Comparison of ENCODE assay signal across 15 cellular contexts in the genomic region with DNA sequence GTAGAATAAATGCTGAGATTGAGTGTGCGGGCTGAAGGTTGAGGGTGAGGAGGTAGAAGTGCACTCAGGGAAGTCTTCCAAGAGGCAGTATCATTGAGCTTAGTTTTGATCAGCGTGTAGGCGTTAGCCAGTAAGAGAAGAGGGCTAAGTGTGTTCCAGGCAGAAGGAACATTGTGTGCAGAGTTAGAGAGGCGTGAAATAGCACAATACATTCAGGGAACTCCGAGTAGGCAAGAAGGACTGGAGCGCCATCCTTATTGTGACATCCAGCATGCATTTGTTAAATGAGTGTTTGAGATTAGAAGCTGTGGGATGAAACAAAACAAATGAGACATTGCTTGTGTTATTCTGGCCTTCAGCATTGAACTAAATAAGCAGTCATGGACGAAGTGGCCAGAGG.
DNase-seq lines count a peak whose midpoint lies in the region; ATAC-seq and TF ChIP-seq lines count a peak whose summit lies in the region.
"Had no signal": no experiment of that assay in that cellular context is flagged by ENCODE, and none has a peak within 500 bp of the region (broad histone marks: within the 10 kb centered on the region; RNA-seq: fewer than 3 reads in every experiment).

No MANE protein-coding gene starts in this region.

- H3K4me1 Mint-ChIP-seq in activated T-cell treated with anti-CD3 and anti-CD28 coated beads, Interleukin-2, amount 50 U/mL, for 72 hours (ENCODE audit: low read depth) = peaks cover 76% of the 10 kb centered on the region
- peaks cover 69% of the 10 kb centered on the region for H3K4me1 Mint-ChIP-seq in activated T-helper 2 cell treated with anti-CD3 and anti-CD28 coated beads, Interferon-gamma antibody, Interleukin-2, Interleukin-4, amounts not matched to agents 10 μg/mL and 5 μg/mL and 100 μg/mL, durations not matched to agents 14 hours and 24 hours and 36 hours (ENCODE audit: low read depth)

- DNase-seq in activated T-cell treated with anti-CD3 and anti-CD28 coated beads, Interleukin-2, amount 50 U/mL, for 72 hours = no peak
- DNase-seq in activated T-cell treated with anti-CD3 and anti-CD28 coated beads for 4 hours (no peak), right atrium auricular region (ENCODE audit: low spot score) (no peak), vagina (ENCODE audit: extremely low spot score in 2 of 2) (no peak)
- DNase-seq in activated T-helper 2 cell treated with anti-CD3 and anti-CD28 coated beads, Interferon-gamma antibody, Interleukin-2, Interleukin-4, amounts not matched to agents 10 μg/mL and 5 μg/mL and 100 μg/mL, durations not matched to agents 14 hours and 24 hours and 36 hours (ENCODE audit: low spot score) = no peak
- DNase-seq: activated CD4-positive, alpha-beta T cell treated with anti-CD3 and anti-CD28 coated beads for 1 hour; CD8-positive, alpha-beta memory T cell; foreskin melanocyte; H7; small intestine had no signal

- no peaks in the 10 kb centered on the region for H3K27me3 ChIP-seq in right atrium auricular region
- no peaks in the 10 kb centered on the region for H3K27me3 ChIP-seq in skeletal muscle tissue (ENCODE audit: control insufficient read depth in 3 of 3, insufficient read depth in 3 of 3, low read length in 3 of 3)
- no peaks in the 10 kb centered on the region for H3K27me3 ChIP-seq in vagina

- H3K4me3 ChIP-seq in right atrium auricular region (no peak overlapping the region), skeletal muscle tissue (ENCODE audit: low read length in 3 of 3) (no peak overlapping the region), vagina (no peak overlapping the region)

- ATAC-seq in activated T-cell treated with anti-CD3 and anti-CD28 coated beads, Interleukin-2, amount 50 U/mL, for 72 hours (replicated peaks in 1 of 2) = no peak
- no peak for ATAC-seq in HG02973 (IDR thresholded peaks at IDR 0.05; ENCODE audit: unreplicated experiment)
- no peak for ATAC-seq in HG02759 (IDR thresholded peaks at IDR 0.05; ENCODE audit: unreplicated experiment)
- ATAC-seq: stimulated activated memory B cell treated with anti-CD40 and anti-IgM and Interleukin-4, amounts not matched to agents 10 μg/mL and 1 μg/mL and 100 μg/mL, for 72 hours had no signal

- no peak for TF ChIP-seq POLR2A in vagina (IDR thresholded peaks at IDR 0.05)

- H3K27ac ChIP-seq in right atrium auricular region (peak overlapping the region; percentile 71 to 79), skeletal muscle tissue (ENCODE audit: low read depth, low read length) (peak overlapping the region; percentile 48), vagina (no peak overlapping the region)

- peak overlapping the region; percentile 5 for H3K27ac Mint-ChIP-seq in activated T-cell treated with anti-CD3 and anti-CD28 coated beads, Interleukin-2, amount 50 U/mL, for 72 hours
- H3K27ac Mint-ChIP-seq in activated T-helper 2 cell treated with anti-CD3 and anti-CD28 coated beads, Interferon-gamma antibody, Interleukin-2, Interleukin-4, amounts not matched to agents 10 μg/mL and 5 μg/mL and 100 μg/mL, durations not matched to agents 14 hours and 24 hours and 36 hours = peak overlapping the region; percentile 1
- H3K27ac Mint-ChIP-seq: IgD-negative memory B cell; stimulated activated memory B cell treated with anti-CD40 and anti-IgM and Interleukin-4, amounts not matched to agents 10 μg/mL and 1 μg/mL and 100 μg/mL, for 72 hours had no signal

- H3K9me3 ChIP-seq in right atrium auricular region (no peaks in the 10 kb centered on the region), skeletal muscle tissue (ENCODE audit: control insufficient read depth in 3 of 3, low read length in 3 of 3) (peaks cover 0 to 2% (median 0%) of the 10 kb centered on the region in 3 donors), vagina (no peaks in the 10 kb centered on the region)

- H3K36me3 ChIP-seq in right atrium auricular region (no peaks in the 10 kb centered on the region), skeletal muscle tissue (ENCODE audit: control insufficient read depth in 3 of 3, insufficient read depth in 3 of 3, low read length in 3 of 3) (no peaks in the 10 kb centered on the region), vagina (no peaks in the 10 kb centered on the region)

- no peak overlapping the region for H3K4me3 Mint-ChIP-seq in activated T-cell treated with anti-CD3 and anti-CD28 coated beads, Interleukin-2, amount 50 U/mL, for 72 hours
- no peak overlapping the region for H3K4me3 Mint-ChIP-seq in activated T-helper 2 cell treated with anti-CD3 and anti-CD28 coated beads, Interferon-gamma antibody, Interleukin-2, Interleukin-4, amounts not matched to agents 10 μg/mL and 5 μg/mL and 100 μg/mL, durations not matched to agents 14 hours and 24 hours and 36 hours (ENCODE audit: low read depth)
- H3K4me3 Mint-ChIP-seq: CD8-positive, alpha-beta memory T cell; stimulated activated memory B cell treated with anti-CD40 and anti-IgM and Interleukin-4, amounts not matched to agents 10 μg/mL and 1 μg/mL and 100 μg/mL, for 72 hours had no signal

- H3K4me1 ChIP-seq in right atrium auricular region (peaks cover 0 to 39% of the 10 kb centered on the region in 2 donors), skeletal muscle tissue (ENCODE audit: control insufficient read depth in 3 of 3, insufficient read depth in 3 of 3, low read length in 3 of 3) (peaks cover 11 to 22% (median 12%) of the 10 kb centered on the region in 3 donors), vagina (peaks cover 26% of the 10 kb centered on the region)

- peaks cover 0 to 2% of the 10 kb centered on the region in 2 donors for H3K9me3 Mint-ChIP-seq in activated T-cell treated with anti-CD3 and anti-CD28 coated beads, Interleukin-2, amount 50 U/mL, for 72 hours
- peaks cover 4% of the 10 kb centered on the region for H3K9me3 Mint-ChIP-seq in activated T-helper 2 cell treated with anti-CD3 and anti-CD28 coated beads, Interferon-gamma antibody, Interleukin-2, Interleukin-4, amounts not matched to agents 10 μg/mL and 5 μg/mL and 100 μg/mL, durations not matched to agents 14 hours and 24 hours and 36 hours
- H3K9me3 Mint-ChIP-seq: CD8-positive, alpha-beta memory T cell; stimulated activated memory B cell treated with anti-CD40 and anti-IgM and Interleukin-4, amounts not matched to agents 10 μg/mL and 1 μg/mL and 100 μg/mL, for 72 hours had no signal

- no peaks in the 10 kb centered on the region for H3K27me3 Mint-ChIP-seq in activated T-cell treated with anti-CD3 and anti-CD28 coated beads, Interleukin-2, amount 50 U/mL, for 72 hours (ENCODE audit: low read depth)
- no peaks in the 10 kb centered on the region for H3K27me3 Mint-ChIP-seq in activated T-helper 2 cell treated with anti-CD3 and anti-CD28 coated beads, Interferon-gamma antibody, Interleukin-2, Interleukin-4, amounts not matched to agents 10 μg/mL and 5 μg/mL and 100 μg/mL, durations not matched to agents 14 hours and 24 hours and 36 hours (ENCODE audit: low read depth)
- H3K27me3 Mint-ChIP-seq: CD8-positive, alpha-beta memory T cell; IgD-negative memory B cell; stimulated activated memory B cell treated with anti-CD40 and anti-IgM and Interleukin-4, amounts not matched to agents 10 μg/mL and 1 μg/mL and 100 μg/mL, for 72 hours had no signal

- TF ChIP-seq CTCF in right atrium auricular region (IDR thresholded peaks at IDR 0.05) (no peak), vagina (IDR thresholded peaks at IDR 0.05) (no peak)

- intact Hi-C loops in activated T-helper 2 cell treated with anti-CD3 and anti-CD28 coated beads, Interferon-gamma antibody, Interleukin-2, Interleukin-4, amounts not matched to agents 10 μg/mL and 5 μg/mL and 100 μg/mL, durations not matched to agents 14 hours and 24 hours and 36 hours (cut with micrococcal nuclease) = loop anchor here (5.0 to 10.0 kb wide), 3 partner anchors 195 to 318 kb away; no protein-coding TSS in a partner anchor
- intact Hi-C loops in vagina (cut with DNase I) = no loop called here

- peak overlapping the region in 1 of 3 donors; percentile 47 for H3K9ac ChIP-seq in skeletal muscle tissue (ENCODE audit: low read depth in 1 of 3, low read length in 3 of 3)

- peaks cover 2 to 4% of the 10 kb centered on the region in 2 donors for H3K36me3 Mint-ChIP-seq in activated T-cell treated with anti-CD3 and anti-CD28 coated beads, Interleukin-2, amount 50 U/mL, for 72 hours (ENCODE audit: insufficient read depth in 2 of 2)
- H3K36me3 Mint-ChIP-seq in activated T-helper 2 cell treated with anti-CD3 and anti-CD28 coated beads, Interferon-gamma antibody, Interleukin-2, Interleukin-4, amounts not matched to agents 10 μg/mL and 5 μg/mL and 100 μg/mL, durations not matched to agents 14 hours and 24 hours and 36 hours (ENCODE audit: low read depth) = peaks cover 6% of the 10 kb centered on the region
- H3K36me3 Mint-ChIP-seq: CD8-positive, alpha-beta memory T cell; IgD-negative memory B cell; stimulated activated memory B cell treated with anti-CD40 and anti-IgM and Interleukin-4, amounts not matched to agents 10 μg/mL and 1 μg/mL and 100 μg/mL, for 72 hours had no signal
